In the genomic region with DNA sequence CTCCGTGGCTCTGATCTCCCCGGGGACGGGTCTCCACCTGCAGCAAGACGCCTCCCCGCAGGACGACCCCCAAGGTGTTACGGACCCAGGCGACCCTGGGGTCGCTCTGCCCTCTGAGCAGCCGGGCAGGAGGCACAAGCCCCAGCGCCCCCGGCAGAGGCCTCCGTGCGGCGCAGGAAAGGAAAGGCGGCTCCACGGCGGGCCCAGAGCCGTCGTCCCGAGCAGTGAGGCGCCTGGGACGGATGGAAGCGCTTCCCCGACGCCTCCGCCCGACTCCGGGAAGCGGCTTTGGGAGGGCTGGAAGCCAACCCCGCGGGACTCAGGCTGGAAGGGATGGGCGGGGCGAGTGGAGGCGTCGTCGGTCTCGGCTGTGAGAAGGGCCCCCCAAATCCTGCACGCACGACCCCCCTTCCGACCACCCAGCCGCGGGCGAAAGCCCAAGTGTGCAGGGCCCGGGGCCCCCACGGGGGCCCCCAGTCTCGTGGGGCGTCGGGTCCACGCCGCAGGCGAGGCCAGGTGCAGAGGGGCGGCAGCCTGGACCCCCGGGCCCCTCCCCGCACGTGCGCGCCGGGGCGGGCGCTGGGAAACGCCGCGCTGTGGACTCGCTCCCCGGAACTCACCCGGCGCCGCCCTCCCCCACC, we compare ENCODE assay signal across 1 cellular context.
TF ChIP-seq lines count a peak whose summit lies in the region.

No MANE protein-coding gene starts in this region.

TF ChIP-seq in HepG2, 621 proteins besides CTCF, POLR2A, EP300 and RAD21 (continued from another document and continues in another):
- TF ChIP-seq, protein P1, sequence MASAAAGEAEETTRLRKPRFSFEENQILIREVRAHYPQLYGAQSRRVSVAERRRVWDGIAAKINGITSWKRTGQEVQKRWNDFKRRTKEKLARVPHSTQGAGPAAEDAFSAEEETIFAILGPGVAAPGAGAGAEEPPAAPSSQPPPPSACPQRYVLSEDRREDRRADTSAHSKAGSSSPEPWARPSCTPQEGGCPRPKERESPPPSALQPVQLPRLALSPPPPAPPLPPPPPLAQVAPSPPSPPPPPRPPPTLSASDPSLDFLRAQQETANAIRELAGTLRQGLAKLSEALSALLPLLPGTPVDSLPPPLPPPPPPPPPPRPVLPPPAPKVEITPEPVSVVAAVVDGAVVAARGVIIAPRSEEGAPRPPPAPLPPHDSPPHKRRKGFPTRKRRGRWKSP (CRISPR knock-in tag; IDR thresholded peaks at IDR 0.05): 0 out of 2 replicates have a peak, but pooled peaks have one; percentile 39
- TF ChIP-seq ZNF777 (CRISPR knock-in tag; IDR thresholded peaks at IDR 0.05) (peak; percentile 93), ZNF75D (CRISPR knock-in tag; IDR thresholded peaks at IDR 0.05; ENCODE audit: borderline replicate concordance) (no peak), CCDC6 (CRISPR knock-in tag; IDR thresholded peaks at IDR 0.05) (0 out of 2 replicates have a peak, but pooled peaks have one; percentile 22), ZNF317 (CRISPR knock-in tag; IDR thresholded peaks at IDR 0.05) (0 out of 2 replicates have a peak, but pooled peaks have one; percentile 16), NCOA2 (CRISPR knock-in tag; IDR thresholded peaks at IDR 0.05) (peak; percentile 16; the same call in 1 of the 2 replicates), DMAP1 (CRISPR knock-in tag; IDR thresholded peaks at IDR 0.05) (peak; percentile 29; the same call in 1 of the 2 replicates), ZNF136 (CRISPR knock-in tag; IDR thresholded peaks at IDR 0.05; ENCODE audit: low read depth) (0 out of 2 replicates have a peak, but pooled peaks have one; percentile 37), ZNF598 (CRISPR knock-in tag; IDR thresholded peaks at IDR 0.05; ENCODE audit: borderline replicate concordance) (0 out of 2 replicates have a peak, but pooled peaks have one; percentile 22), SMAD1 (CRISPR knock-in tag; IDR thresholded peaks at IDR 0.05; ENCODE audit: borderline replicate concordance, low read depth) (peak; percentile 34; the same call in 1 of the 2 replicates), HNRNPK (IDR thresholded peaks at IDR 0.05; ENCODE audit: low read depth, low read length, poor library complexity, severe bottlenecking) (peak; percentile 86), MYC (CRISPR knock-in tag; IDR thresholded peaks at IDR 0.05; ENCODE audit: borderline replicate concordance) (peak; percentile 15; the same call in 1 of the 2 replicates), KDM1A (CRISPR knock-in tag; IDR thresholded peaks at IDR 0.05) (0 out of 2 replicates have a peak, but pooled peaks have one; percentile 10), HIVEP1 (CRISPR knock-in tag; IDR thresholded peaks at IDR 0.05) (peak; percentile 39; the same call in 1 of the 2 replicates), RFXAP (CRISPR knock-in tag; IDR thresholded peaks at IDR 0.05; ENCODE audit: borderline replicate concordance) (0 out of 2 replicates have a peak, but pooled peaks have one; percentile 30), ETV5 (CRISPR knock-in tag; IDR thresholded peaks at IDR 0.05; ENCODE audit: borderline replicate concordance) (0 out of 2 replicates have a peak, but pooled peaks have one; percentile 13), ZNF768 (CRISPR knock-in tag; IDR thresholded peaks at IDR 0.05) (peak; percentile 59; the same call in 1 of the 2 replicates), ZNF556 (CRISPR knock-in tag; IDR thresholded peaks at IDR 0.05; ENCODE audit: borderline replicate concordance) (0 out of 2 replicates have a peak, but pooled peaks have one; percentile 0), ZFX (CRISPR knock-in tag; IDR thresholded peaks at IDR 0.05; ENCODE audit: low read depth) (peak; percentile 51; the same call in 1 of the 2 replicates), ZNF235 (CRISPR knock-in tag; IDR thresholded peaks at IDR 0.05; ENCODE audit: borderline replicate concordance) (no peak), HMG20A (CRISPR knock-in tag; IDR thresholded peaks at IDR 0.05; ENCODE audit: borderline replicate concordance) (no peak), KAT7 (CRISPR knock-in tag; IDR thresholded peaks at IDR 0.05; ENCODE audit: borderline replicate concordance) (0 out of 2 replicates have a peak, but pooled peaks have one; percentile 66), ARHGAP35 (CRISPR knock-in tag; IDR thresholded peaks at IDR 0.05; ENCODE audit: borderline replicate concordance) (0 out of 2 replicates have a peak, but pooled peaks have one; percentile 28), NR2F6 (IDR thresholded peaks at IDR 0.05) (no peak), NR2F6 (CRISPR knock-in tag; IDR thresholded peaks at IDR 0.05) (no peak), ETV6 (CRISPR knock-in tag; conservative IDR thresholded peaks at IDR 0.05) (0 out of 2 replicates have a peak, but pooled peaks have one; percentile 36), YY1 (IDR thresholded peaks at IDR 0.05; ENCODE audit: insufficient read depth, insufficient replicate concordance, low read depth, low read length) (peak; percentile 7)
- TF ChIP-seq, protein P2, sequence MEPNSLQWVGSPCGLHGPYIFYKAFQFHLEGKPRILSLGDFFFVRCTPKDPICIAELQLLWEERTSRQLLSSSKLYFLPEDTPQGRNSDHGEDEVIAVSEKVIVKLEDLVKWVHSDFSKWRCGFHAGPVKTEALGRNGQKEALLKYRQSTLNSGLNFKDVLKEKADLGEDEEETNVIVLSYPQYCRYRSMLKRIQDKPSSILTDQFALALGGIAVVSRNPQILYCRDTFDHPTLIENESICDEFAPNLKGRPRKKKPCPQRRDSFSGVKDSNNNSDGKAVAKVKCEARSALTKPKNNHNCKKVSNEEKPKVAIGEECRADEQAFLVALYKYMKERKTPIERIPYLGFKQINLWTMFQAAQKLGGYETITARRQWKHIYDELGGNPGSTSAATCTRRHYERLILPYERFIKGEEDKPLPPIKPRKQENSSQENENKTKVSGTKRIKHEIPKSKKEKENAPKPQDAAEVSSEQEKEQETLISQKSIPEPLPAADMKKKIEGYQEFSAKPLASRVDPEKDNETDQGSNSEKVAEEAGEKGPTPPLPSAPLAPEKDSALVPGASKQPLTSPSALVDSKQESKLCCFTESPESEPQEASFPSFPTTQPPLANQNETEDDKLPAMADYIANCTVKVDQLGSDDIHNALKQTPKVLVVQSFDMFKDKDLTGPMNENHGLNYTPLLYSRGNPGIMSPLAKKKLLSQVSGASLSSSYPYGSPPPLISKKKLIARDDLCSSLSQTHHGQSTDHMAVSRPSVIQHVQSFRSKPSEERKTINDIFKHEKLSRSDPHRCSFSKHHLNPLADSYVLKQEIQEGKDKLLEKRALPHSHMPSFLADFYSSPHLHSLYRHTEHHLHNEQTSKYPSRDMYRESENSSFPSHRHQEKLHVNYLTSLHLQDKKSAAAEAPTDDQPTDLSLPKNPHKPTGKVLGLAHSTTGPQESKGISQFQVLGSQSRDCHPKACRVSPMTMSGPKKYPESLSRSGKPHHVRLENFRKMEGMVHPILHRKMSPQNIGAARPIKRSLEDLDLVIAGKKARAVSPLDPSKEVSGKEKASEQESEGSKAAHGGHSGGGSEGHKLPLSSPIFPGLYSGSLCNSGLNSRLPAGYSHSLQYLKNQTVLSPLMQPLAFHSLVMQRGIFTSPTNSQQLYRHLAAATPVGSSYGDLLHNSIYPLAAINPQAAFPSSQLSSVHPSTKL (CRISPR knock-in tag; IDR thresholded peaks at IDR 0.05): 0 out of 2 replicates have a peak, but pooled peaks have one; percentile 4
- TF ChIP-seq, protein P3, sequence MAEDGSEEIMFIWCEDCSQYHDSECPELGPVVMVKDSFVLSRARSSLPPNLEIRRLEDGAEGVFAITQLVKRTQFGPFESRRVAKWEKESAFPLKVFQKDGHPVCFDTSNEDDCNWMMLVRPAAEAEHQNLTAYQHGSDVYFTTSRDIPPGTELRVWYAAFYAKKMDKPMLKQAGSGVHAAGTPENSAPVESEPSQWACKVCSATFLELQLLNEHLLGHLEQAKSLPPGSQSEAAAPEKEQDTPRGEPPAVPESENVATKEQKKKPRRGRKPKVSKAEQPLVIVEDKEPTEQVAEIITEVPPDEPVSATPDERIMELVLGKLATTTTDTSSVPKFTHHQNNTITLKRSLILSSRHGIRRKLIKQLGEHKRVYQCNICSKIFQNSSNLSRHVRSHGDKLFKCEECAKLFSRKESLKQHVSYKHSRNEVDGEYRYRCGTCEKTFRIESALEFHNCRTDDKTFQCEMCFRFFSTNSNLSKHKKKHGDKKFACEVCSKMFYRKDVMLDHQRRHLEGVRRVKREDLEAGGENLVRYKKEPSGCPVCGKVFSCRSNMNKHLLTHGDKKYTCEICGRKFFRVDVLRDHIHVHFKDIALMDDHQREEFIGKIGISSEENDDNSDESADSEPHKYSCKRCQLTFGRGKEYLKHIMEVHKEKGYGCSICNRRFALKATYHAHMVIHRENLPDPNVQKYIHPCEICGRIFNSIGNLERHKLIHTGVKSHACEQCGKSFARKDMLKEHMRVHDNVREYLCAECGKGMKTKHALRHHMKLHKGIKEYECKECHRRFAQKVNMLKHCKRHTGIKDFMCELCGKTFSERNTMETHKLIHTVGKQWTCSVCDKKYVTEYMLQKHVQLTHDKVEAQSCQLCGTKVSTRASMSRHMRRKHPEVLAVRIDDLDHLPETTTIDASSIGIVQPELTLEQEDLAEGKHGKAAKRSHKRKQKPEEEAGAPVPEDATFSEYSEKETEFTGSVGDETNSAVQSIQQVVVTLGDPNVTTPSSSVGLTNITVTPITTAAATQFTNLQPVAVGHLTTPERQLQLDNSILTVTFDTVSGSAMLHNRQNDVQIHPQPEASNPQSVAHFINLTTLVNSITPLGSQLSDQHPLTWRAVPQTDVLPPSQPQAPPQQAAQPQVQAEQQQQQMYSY (CRISPR knock-in tag; IDR thresholded peaks at IDR 0.05): 0 out of 2 replicates have a peak, but pooled peaks have one; percentile 18
- TF ChIP-seq, protein P4, sequence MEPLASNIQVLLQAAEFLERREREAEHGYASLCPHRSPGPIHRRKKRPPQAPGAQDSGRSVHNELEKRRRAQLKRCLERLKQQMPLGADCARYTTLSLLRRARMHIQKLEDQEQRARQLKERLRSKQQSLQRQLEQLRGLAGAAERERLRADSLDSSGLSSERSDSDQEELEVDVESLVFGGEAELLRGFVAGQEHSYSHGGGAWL (CRISPR knock-in tag; IDR thresholded peaks at IDR 0.05): peak; percentile 64; the same call in 1 of the 2 replicates
- TF ChIP-seq, protein P5, sequence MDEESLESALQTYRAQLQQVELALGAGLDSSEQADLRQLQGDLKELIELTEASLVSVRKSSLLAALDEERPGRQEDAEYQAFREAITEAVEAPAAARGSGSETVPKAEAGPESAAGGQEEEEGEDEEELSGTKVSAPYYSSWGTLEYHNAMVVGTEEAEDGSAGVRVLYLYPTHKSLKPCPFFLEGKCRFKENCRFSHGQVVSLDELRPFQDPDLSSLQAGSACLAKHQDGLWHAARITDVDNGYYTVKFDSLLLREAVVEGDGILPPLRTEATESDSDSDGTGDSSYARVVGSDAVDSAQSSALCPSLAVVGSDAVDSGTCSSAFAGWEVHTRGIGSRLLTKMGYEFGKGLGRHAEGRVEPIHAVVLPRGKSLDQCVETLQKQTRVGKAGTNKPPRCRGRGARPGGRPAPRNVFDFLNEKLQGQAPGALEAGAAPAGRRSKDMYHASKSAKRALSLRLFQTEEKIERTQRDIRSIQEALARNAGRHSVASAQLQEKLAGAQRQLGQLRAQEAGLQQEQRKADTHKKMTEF (CRISPR knock-in tag; IDR thresholded peaks at IDR 0.05): peak; percentile 37; the same call in 1 of the 2 replicates
- TF ChIP-seq, protein P6, sequence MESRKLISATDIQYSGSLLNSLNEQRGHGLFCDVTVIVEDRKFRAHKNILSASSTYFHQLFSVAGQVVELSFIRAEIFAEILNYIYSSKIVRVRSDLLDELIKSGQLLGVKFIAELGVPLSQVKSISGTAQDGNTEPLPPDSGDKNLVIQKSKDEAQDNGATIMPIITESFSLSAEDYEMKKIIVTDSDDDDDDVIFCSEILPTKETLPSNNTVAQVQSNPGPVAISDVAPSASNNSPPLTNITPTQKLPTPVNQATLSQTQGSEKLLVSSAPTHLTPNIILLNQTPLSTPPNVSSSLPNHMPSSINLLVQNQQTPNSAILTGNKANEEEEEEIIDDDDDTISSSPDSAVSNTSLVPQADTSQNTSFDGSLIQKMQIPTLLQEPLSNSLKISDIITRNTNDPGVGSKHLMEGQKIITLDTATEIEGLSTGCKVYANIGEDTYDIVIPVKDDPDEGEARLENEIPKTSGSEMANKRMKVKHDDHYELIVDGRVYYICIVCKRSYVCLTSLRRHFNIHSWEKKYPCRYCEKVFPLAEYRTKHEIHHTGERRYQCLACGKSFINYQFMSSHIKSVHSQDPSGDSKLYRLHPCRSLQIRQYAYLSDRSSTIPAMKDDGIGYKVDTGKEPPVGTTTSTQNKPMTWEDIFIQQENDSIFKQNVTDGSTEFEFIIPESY (CRISPR knock-in tag; IDR thresholded peaks at IDR 0.05): no peak
- TF ChIP-seq, protein P7, sequence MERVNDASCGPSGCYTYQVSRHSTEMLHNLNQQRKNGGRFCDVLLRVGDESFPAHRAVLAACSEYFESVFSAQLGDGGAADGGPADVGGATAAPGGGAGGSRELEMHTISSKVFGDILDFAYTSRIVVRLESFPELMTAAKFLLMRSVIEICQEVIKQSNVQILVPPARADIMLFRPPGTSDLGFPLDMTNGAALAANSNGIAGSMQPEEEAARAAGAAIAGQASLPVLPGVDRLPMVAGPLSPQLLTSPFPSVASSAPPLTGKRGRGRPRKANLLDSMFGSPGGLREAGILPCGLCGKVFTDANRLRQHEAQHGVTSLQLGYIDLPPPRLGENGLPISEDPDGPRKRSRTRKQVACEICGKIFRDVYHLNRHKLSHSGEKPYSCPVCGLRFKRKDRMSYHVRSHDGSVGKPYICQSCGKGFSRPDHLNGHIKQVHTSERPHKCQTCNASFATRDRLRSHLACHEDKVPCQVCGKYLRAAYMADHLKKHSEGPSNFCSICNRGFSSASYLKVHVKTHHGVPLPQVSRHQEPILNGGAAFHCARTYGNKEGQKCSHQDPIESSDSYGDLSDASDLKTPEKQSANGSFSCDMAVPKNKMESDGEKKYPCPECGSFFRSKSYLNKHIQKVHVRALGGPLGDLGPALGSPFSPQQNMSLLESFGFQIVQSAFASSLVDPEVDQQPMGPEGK (CRISPR knock-in tag; IDR thresholded peaks at IDR 0.05): peak; percentile 64
- TF ChIP-seq, protein P8, sequence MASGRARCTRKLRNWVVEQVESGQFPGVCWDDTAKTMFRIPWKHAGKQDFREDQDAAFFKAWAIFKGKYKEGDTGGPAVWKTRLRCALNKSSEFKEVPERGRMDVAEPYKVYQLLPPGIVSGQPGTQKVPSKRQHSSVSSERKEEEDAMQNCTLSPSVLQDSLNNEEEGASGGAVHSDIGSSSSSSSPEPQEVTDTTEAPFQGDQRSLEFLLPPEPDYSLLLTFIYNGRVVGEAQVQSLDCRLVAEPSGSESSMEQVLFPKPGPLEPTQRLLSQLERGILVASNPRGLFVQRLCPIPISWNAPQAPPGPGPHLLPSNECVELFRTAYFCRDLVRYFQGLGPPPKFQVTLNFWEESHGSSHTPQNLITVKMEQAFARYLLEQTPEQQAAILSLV (CRISPR knock-in tag; IDR thresholded peaks at IDR 0.05; ENCODE audit: borderline replicate concordance): peak; percentile 20; the same call in 1 of the 2 replicates
- TF ChIP-seq, protein P9, sequence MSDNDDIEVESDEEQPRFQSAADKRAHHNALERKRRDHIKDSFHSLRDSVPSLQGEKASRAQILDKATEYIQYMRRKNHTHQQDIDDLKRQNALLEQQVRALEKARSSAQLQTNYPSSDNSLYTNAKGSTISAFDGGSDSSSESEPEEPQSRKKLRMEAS (IDR thresholded peaks at IDR 0.05): peak; percentile 63; the same call in 1 of the 2 replicates
